8 cellular contexts compared by ENCODE assay signal in the genomic region with DNA sequence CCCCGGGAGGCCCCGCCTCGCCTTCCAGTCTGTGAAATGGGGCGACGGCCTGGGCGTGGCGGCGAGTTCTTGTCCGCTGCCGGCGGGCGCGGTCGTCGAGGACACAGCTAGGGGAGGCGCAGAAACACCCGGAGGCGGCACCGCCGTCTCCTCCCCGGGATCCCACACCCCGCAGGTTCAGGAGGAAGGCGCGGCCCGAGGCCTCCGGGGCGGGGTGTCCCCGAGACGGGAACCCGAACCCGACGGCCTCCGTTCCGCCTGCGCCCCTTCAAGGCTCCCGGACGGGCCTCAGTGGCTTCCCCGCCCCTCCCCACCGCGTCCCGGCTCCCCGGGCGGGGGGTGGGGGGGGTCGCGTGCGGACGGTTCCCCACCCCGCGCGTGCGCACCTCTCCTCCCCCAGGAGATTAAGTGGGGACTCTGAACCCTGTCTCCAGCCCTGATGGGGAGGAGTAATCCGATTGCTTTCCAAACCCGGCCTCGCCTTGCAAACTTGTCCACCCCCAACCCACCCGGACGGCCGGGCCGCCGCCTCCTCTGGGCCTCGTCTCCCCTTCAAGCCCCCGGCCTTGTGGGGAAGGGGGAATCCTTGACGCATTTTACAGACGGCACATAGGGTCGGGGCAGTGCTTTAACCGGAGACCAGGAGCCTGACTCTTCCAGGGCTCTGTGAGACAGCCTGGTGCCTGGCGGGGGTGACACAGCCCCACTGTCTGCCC. TPM values are rescaled to one million over a fixed set of nuclear protein-coding genes. Genes with fewer than 3 reads are reported as not detected.
DNase-seq lines count a peak whose midpoint lies in the region; ATAC-seq, FAIRE-seq and TF ChIP-seq lines count a peak whose summit lies in the region.

No MANE protein-coding gene starts in this region.

- H3K4me3 ChIP-seq in NT2/D1 (ENCODE audit: insufficient read length, low read depth) (peak overlapping the region; percentile 49), coronary artery (peak overlapping the region; percentile 59)

- H3K27me3 Mint-ChIP-seq in natural killer cell treated with Interleukin-12 subunit alpha and Interleukin-12 subunit beta and Interleukin-15 and Interleukin-18, amount 100 ng/mL, for 72 hours = peaks cover 22 to 30% of the 10 kb centered on the region in 2 donors

- DNase-seq in D721Med (ENCODE audit: insufficient read length, low spot score) (peak; percentile 87), NT2/D1 (ENCODE audit: low read depth, low spot score) (no peak), coronary artery (ENCODE audit: low spot score) (no peak), amniotic stem cell (lab: John Stamatoyannopoulos, UW) (no peak), cerebellar cortex (ENCODE audit: low spot score) (no peak)
- no peak for DNase-seq in natural killer cell treated with Interleukin-12 subunit alpha and Interleukin-12 subunit beta and Interleukin-15 and Interleukin-18, amount 100 ng/mL, for 72 hours (ENCODE audit: low spot score)

- ATAC-seq in natural killer cell treated with Interleukin-12 subunit alpha and Interleukin-12 subunit beta and Interleukin-15 and Interleukin-18, amount 100 ng/mL, for 72 hours = peak; percentile 52 to 63
- ATAC-seq in GM21528 (IDR thresholded peaks at IDR 0.05; ENCODE audit: low FRiP score, unreplicated experiment) (no peak), HG02981 (IDR thresholded peaks at IDR 0.05; ENCODE audit: unreplicated experiment) (no peak)

- no peak overlapping the region for H3K4me3 Mint-ChIP-seq in natural killer cell treated with Interleukin-12 subunit alpha and Interleukin-12 subunit beta and Interleukin-15 and Interleukin-18, amount 100 ng/mL, for 72 hours

- peak overlapping the region; percentile 80 for H3K9ac ChIP-seq in NT2/D1 (ENCODE audit: insufficient read length, low read depth)

- H3K4me1 Mint-ChIP-seq in natural killer cell treated with Interleukin-12 subunit alpha and Interleukin-12 subunit beta and Interleukin-15 and Interleukin-18, amount 100 ng/mL, for 72 hours (ENCODE audit: low read depth in 2 of 2) = peaks cover 0 to 5% of the 10 kb centered on the region in 2 donors

- no peak overlapping the region for H3K27ac Mint-ChIP-seq in natural killer cell treated with Interleukin-12 subunit alpha and Interleukin-12 subunit beta and Interleukin-15 and Interleukin-18, amount 100 ng/mL, for 72 hours

- no peaks in the 10 kb centered on the region for H3K27me3 ChIP-seq in NT2/D1 (ENCODE audit: insufficient read depth, insufficient read length)

- no peak overlapping the region for H3K27ac ChIP-seq in coronary artery

- no peak for FAIRE-seq in D721Med (lab: Jason Lieb, UNC)

- no peaks in the 10 kb centered on the region for H3K36me3 ChIP-seq in NT2/D1 (ENCODE audit: insufficient read depth, insufficient read length, low read length)

- no peaks in the 10 kb centered on the region for H3K9me3 ChIP-seq in NT2/D1 (ENCODE audit: insufficient read depth, low read length)

- TF ChIP-seq CTCF in D721Med (IDR thresholded peaks at IDR 0.05; ENCODE audit: insufficient read depth, missing control alignments) = no peak
- TF ChIP-seq CTCF in coronary artery (IDR thresholded peaks at IDR 0.05) = no peak

- H3K9me3 Mint-ChIP-seq in natural killer cell treated with Interleukin-12 subunit alpha and Interleukin-12 subunit beta and Interleukin-15 and Interleukin-18, amount 100 ng/mL, for 72 hours = no peaks in the 10 kb centered on the region

- H3K4me1 ChIP-seq in NT2/D1 (ENCODE audit: insufficient read depth, insufficient read length) = peaks cover 13% of the 10 kb centered on the region

- H3K36me3 Mint-ChIP-seq in natural killer cell treated with Interleukin-12 subunit alpha and Interleukin-12 subunit beta and Interleukin-15 and Interleukin-18, amount 100 ng/mL, for 72 hours = no peaks in the 10 kb centered on the region

RNA-seq across cellular contexts. Expression of gene ANKRD9, which starts 35.3 kb away (rescaled TPM):
- 10 to 100 TPM in 1 of 2 donors, 1 to 10 TPM in 1; 7.9 to 12.7 TPM for total RNA-seq in natural killer cell treated with Interleukin-12 subunit alpha and Interleukin-12 subunit beta and Interleukin-15 and Interleukin-18, amount 100 ng/mL, for 72 hours

RNA-seq across cellular contexts. Expression of gene RCOR1, which starts 47.5 kb away (rescaled TPM):
- total RNA-seq in natural killer cell treated with Interleukin-12 subunit alpha and Interleukin-12 subunit beta and Interleukin-15 and Interleukin-18, amount 100 ng/mL, for 72 hours = 10 to 100 TPM; 17.1 to 17.5 TPM

Comparison
In these comparisons a context has a peak if more than half of its experiments do, and no peak if none do; other contexts are left out.
1. ATAC-seq: peak in natural killer cell treated with Interleukin-12 subunit alpha and Interleukin-12 subunit beta and Interleukin-15 and Interleukin-18, amount 100 ng/mL, for 72 hours (2 of 2); none in GM21528 (single experiment) and HG02981 (single experiment).